8 cellular contexts compared by ENCODE assay signal in the genomic region with DNA sequence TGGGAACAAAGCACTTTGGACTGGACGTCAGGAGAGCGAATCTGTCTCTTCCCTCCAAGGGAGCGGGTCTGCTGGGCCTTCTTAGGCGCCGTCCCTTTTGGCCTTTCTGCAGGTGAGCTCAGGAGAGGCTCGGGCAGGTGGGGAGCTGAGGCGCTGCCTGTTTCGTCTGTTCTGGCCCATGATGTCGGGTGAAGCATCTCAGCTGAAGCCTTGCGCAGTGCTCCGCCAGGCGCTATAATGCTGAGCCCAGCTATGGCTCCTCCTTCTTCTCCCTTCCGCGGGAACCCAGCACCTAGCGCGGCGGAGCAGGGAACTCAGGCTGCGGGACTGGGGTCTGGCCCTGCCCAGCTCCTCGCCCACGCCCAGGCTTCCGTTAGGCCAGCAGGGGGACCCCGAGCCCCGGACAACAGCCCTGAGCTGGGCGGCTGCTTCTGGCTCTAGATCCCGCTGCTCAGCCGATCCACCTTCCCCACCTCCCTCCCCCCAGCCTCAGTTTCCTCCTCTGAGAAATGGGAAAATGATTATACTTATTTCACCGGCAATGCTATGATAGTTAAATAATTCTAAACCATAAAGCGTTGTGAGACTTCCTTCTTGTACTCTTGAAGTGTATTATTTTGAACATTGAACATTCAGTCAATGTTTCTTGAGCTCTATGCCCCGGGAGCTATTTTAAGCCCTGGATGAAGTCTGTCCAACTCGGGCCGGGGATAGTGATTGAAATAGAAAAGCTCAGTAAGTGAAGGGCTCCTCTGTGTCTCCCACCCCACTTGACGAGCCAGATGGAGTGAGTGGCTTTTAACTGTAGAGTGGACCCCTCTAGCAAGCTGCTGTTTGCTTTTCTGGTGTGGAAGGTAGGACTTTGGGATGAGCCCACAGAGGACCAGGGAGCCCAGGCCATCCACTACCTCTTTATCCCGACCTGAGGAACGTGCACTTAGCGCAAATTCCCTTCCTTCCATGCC. TPM values are rescaled to one million over a fixed set of nuclear protein-coding genes. Genes with fewer than 3 reads are reported as not detected.
DNase-seq lines count a peak whose midpoint lies in the region; ATAC-seq and TF ChIP-seq lines count a peak whose summit lies in the region.

No MANE protein-coding gene starts in this region.

- no peaks in the 10 kb centered on the region for H3K36me3 ChIP-seq in Panc1 (ENCODE audit: control insufficient read depth, insufficient read depth, low read length)
- H3K36me3 ChIP-seq in kidney epithelial cell (ENCODE audit: control insufficient read depth, insufficient read depth, low read length), result no peaks in the 10 kb centered on the region

- H3K4me3 ChIP-seq in Panc1 (ENCODE audit: low read depth in 2 of 2, low read length in 2 of 2), result peak overlapping the region in 1 of 2 experiments; percentile 35; a peak in 2 of 4 replicates
- no peak overlapping the region for H3K4me3 ChIP-seq in cardiac fibroblast (replicated peaks in 1 of 2; ENCODE audit: low read depth in 2 of 2, low read length in 2 of 2)
- H3K4me3 ChIP-seq in kidney epithelial cell (ENCODE audit: low read depth, low read length), result no peak overlapping the region

- H3K27me3 ChIP-seq in Panc1 (ENCODE audit: control insufficient read depth, insufficient read depth, low read length), result peaks cover 8% of the 10 kb centered on the region; the same call in 1 of the 2 replicates
- peaks cover 18% of the 10 kb centered on the region for H3K27me3 ChIP-seq in kidney epithelial cell (ENCODE audit: control insufficient read depth, insufficient read depth, low read length)

- ATAC-seq in Panc1, result peak; percentile 99
- no peak for ATAC-seq in GM18520 (IDR thresholded peaks at IDR 0.05; ENCODE audit: unreplicated experiment)
- ATAC-seq in HG03139 (IDR thresholded peaks at IDR 0.05; ENCODE audit: unreplicated experiment), result no peak

- H3K4me1 ChIP-seq in Panc1 (ENCODE audit: control insufficient read depth, insufficient read depth, low read length), result peaks cover 2% of the 10 kb centered on the region; the same call in 1 of the 2 replicates

- CTCF ChIA-PET in Panc1 (lab: Charles Lee), result interaction anchor here (0.5 to 2.8 kb wide), 18 partner anchors 8 to 229 kb away, joined by 3 to 43 read pairs (median 5); no protein-coding TSS in a partner anchor

- POLR2A ChIA-PET in Panc1 (lab: Charles Lee), result interaction anchor here (0.6 kb wide), 1 partner anchor 86 kb away, joined by 4 read pairs; no protein-coding TSS in a partner anchor

- in situ Hi-C loops in Panc1 (cut with HindIII; ENCODE audit: low pct_unique_long_range_greater_than_20kb, low sequenced_read_pairs), result no loop called here

- no peak overlapping the region for H3K27ac ChIP-seq in Panc1 (ENCODE audit: low read length)

- no TSS peak for BruUV-seq in Panc1 (replicated peaks; lab: Mats Ljungman, UMichigan)

- no peaks in the 10 kb centered on the region for H3K9me3 ChIP-seq in Panc1 (ENCODE audit: control insufficient read depth, insufficient read depth, low read depth, low read length)

- DNase-seq in DMS114 treated with DMSO at 0.1 percent for 48 hours (lab: John Stamatoyannopoulos, UW; ENCODE audit: unreplicated experiment) (peak; percentile 64), HT-29 (ENCODE audit: low spot score) (peak; percentile 64), Panc1 (ENCODE audit: low read depth, low spot score) (peak; percentile 10), cardiac fibroblast (ENCODE audit: low read depth in 2 of 2) (peak; percentile 56 to 81), kidney epithelial cell (ENCODE audit: low read depth) (no peak)
- DNase-seq in stimulated activated CD8-positive, alpha-beta memory T cell treated with anti-CD3 and anti-CD28 coated beads, Interleukin-15, amount 100 ng/mL, for 48 hours (ENCODE audit: low read depth in 2 of 2), result peak; percentile 28 to 30

- TF ChIP-seq CTCF in Panc1 (IDR thresholded peaks at IDR 0.05) (peak; percentile 91), cardiac fibroblast (IDR thresholded peaks at IDR 0.05; ENCODE audit: low read depth, low read length) (peak; percentile 86), kidney epithelial cell (IDR thresholded peaks at IDR 0.05; ENCODE audit: insufficient read depth, low read length, poor library complexity, severe bottlenecking) (peak; percentile 88)

- intact Hi-C loops in Panc1 (cut with micrococcal nuclease; ENCODE audit: unreplicated experiment), result loop anchor here (1.0 to 5.0 kb wide), 3 partner anchors 55 to 98 kb away; no protein-coding TSS in a partner anchor

RNA-seq across cellular contexts. Expression of a gene that starts 9.6 kb away (rescaled TPM):
- total RNA-seq in HT-29 (2014; rRNA removed; shearing (Covaris generic)), result 0.89 TPM in 1 of 2 replicates, not detected in the other
- total RNA-seq in Panc1 (2021; ENCODE audit: unreplicated experiment), result 8.5 TPM
- polyA plus RNA-seq in Panc1 (2012; ENCODE audit: insufficient read length), result 7.1 TPM
- total RNA-seq in kidney epithelial cell, result 5.6 and 7.0 TPM in 2 replicates

RNA-seq across cellular contexts. Expression of a gene that starts 32.1 kb away (rescaled TPM):
- total RNA-seq in HT-29 (2014; rRNA removed; shearing (Covaris generic)), result not detected in 2 replicates
- total RNA-seq in Panc1 (2021; ENCODE audit: unreplicated experiment) (not detected), kidney epithelial cell (not detected in 2 replicates)
- polyA plus RNA-seq in Panc1 (2012; ENCODE audit: insufficient read length), result not detected

RNA-seq across cellular contexts. Expression of a gene that starts 57.7 kb away (rescaled TPM):
- not detected in 2 replicates for total RNA-seq in HT-29 (2014; rRNA removed; shearing (Covaris generic))
- total RNA-seq in Panc1 (2021; ENCODE audit: unreplicated experiment), result not detected
- not detected for polyA plus RNA-seq in Panc1 (2012; ENCODE audit: insufficient read length)
- total RNA-seq in kidney epithelial cell, result not detected in 2 replicates
